ENCODE assay signal across 16 cellular contexts in genomic region chr5:149048806-149049205, GRCh38. TPM values are rescaled to one million over a fixed set of nuclear protein-coding genes. Genes with fewer than 3 reads are reported as not detected.
A peak's percentile ranks its signal among the peaks of the same experiment; 100 is the strongest.
DNase-seq lines count a peak whose midpoint lies in the region; FAIRE-seq and TF ChIP-seq lines count a peak whose summit lies in the region.
"Had no signal": no experiment of that assay in that cellular context is flagged by ENCODE, and none has a peak within 500 bp of the region (broad histone marks: within the 10 kb centered on the region; RNA-seq: fewer than 3 reads in every experiment).

No MANE protein-coding gene starts in this region.

- H2AK5ac ChIP-seq in mesenchymal stem cell (ENCODE audit: low read length, severe bottlenecking), result no peak overlapping the region

- H3K14ac ChIP-seq in mesenchymal stem cell (ENCODE audit: low read length in 2 of 2), result no peak overlapping the region

- peaks cover 6% of the 10 kb centered on the region for H3K4me1 ChIP-seq in mesenchymal stem cell (ENCODE audit: control insufficient read depth, insufficient read depth, low read depth, low read length)

- H3K36me3 ChIP-seq in mesenchymal stem cell (ENCODE audit: control insufficient read depth in 1 of 2, insufficient read depth in 2 of 2, low read depth in 1 of 2, low read length in 2 of 2), result no peaks in the 10 kb centered on the region

- no peak overlapping the region for H2BK120ac ChIP-seq in mesenchymal stem cell (ENCODE audit: low read depth, low read length)

- no peak overlapping the region for H3K18ac ChIP-seq in mesenchymal stem cell (ENCODE audit: low read depth in 1 of 2, low read length in 2 of 2)

- DNase-seq in RCC 7860 (ENCODE audit: low spot score), result no peak
- DNase-seq in dorsolateral prefrontal cortex, result no peak
- no peak for DNase-seq in mesenchymal stem cell
- DNase-seq in NOMO-1 (lab: John Stamatoyannopoulos, UW; ENCODE audit: unreplicated experiment in 2 of 2), result no peak
- no peak for DNase-seq in AML-193 (lab: John Stamatoyannopoulos, UW)
- no peak for DNase-seq in HK-2 (ENCODE audit: unreplicated experiment)
- no peak for DNase-seq in NCI-H1092 treated with DMSO at 0.1 percent for 48 hours (lab: John Stamatoyannopoulos, UW)
- DNase-seq: DMS153, MM.1S, NCI-H1694, NCI-H2029 treated with DMSO at 0.1 percent for 48 hours, NCI-H446 treated with DMSO at 0.1 percent for 48 hours, NCI-H526, SIG-M5 had no signal

- no peak overlapping the region for H3K4ac ChIP-seq in mesenchymal stem cell (ENCODE audit: low read depth in 1 of 2, low read length in 2 of 2)

- no peak overlapping the region for H4K8ac ChIP-seq in mesenchymal stem cell (ENCODE audit: low read length)

- no peaks in the 10 kb centered on the region for H3K9me3 ChIP-seq in mesenchymal stem cell (ENCODE audit: control insufficient read depth, low read length)

- H3K23ac ChIP-seq in mesenchymal stem cell (ENCODE audit: low read length in 2 of 2), result no peak overlapping the region

- H3K9ac ChIP-seq in mesenchymal stem cell (ENCODE audit: low read length), result no peak overlapping the region

- no peak overlapping the region for H2BK15ac ChIP-seq in mesenchymal stem cell (ENCODE audit: low read depth, poor library complexity, severe bottlenecking)

- no peak overlapping the region for H2AFZ ChIP-seq in mesenchymal stem cell (ENCODE audit: low read depth, low read length)

- intact Hi-C loops in dorsolateral prefrontal cortex (cut with DNase I), result no loop called here

- peak; percentile 72 for FAIRE-seq in RCC 7860 (lab: Jason Lieb, UNC)

- no peaks in the 10 kb centered on the region for H3K79me1 ChIP-seq in mesenchymal stem cell (replicated peaks; ENCODE audit: low read length, poor library complexity, severe bottlenecking)

- H3K27me3 ChIP-seq in dorsolateral prefrontal cortex, result no peaks in the 10 kb centered on the region
- no peaks in the 10 kb centered on the region for H3K27me3 ChIP-seq in mesenchymal stem cell (ENCODE audit: control insufficient read depth in 1 of 2, insufficient read depth in 1 of 2, low read length in 2 of 2)

- H3K27ac ChIP-seq in dorsolateral prefrontal cortex (peak overlapping the region in 53 of 59 donors; percentile 2 to 88 (median 68)), mesenchymal stem cell (ENCODE audit: low read length, poor library complexity, severe bottlenecking) (peak overlapping the region; percentile 8), temporal lobe (ENCODE audit: low read depth, low read length) (peak overlapping the region; percentile 80)
- H3K27ac ChIP-seq: SK-N-MC had no signal

- H2BK5ac ChIP-seq in mesenchymal stem cell (ENCODE audit: low read depth, low read length, poor library complexity, severe bottlenecking), result no peak overlapping the region

- H4K91ac ChIP-seq in mesenchymal stem cell (ENCODE audit: low read length), result no peak overlapping the region

- no peak overlapping the region for H3K4me2 ChIP-seq in mesenchymal stem cell (ENCODE audit: low read length, poor library complexity, severe bottlenecking)

- no peak overlapping the region for H3K4me3 ChIP-seq in dorsolateral prefrontal cortex
- no peak overlapping the region for H3K4me3 ChIP-seq in mesenchymal stem cell (ENCODE audit: insufficient read depth in 1 of 2, low read depth in 1 of 2, low read length in 2 of 2)
- H3K4me3 ChIP-seq: SK-N-MC had no signal

- WGBS in mesenchymal stem cell, result 94% methylated on average over 4 of the region's 4 CpGs

- TF ChIP-seq CTCF in dorsolateral prefrontal cortex (IDR thresholded peaks at IDR 0.05 in 54 of 56, conservative IDR thresholded peaks at IDR 0.05 in 2 of 56; ENCODE audit: low read depth in 1 of 56, partially characterized antibody in 56 of 56), result no peak

- H2BK12ac ChIP-seq in mesenchymal stem cell (ENCODE audit: low read length in 2 of 2), result no peak overlapping the region

RNA-seq across cellular contexts. Expression of gene SH3TC2, which starts 14.1 kb away (rescaled TPM):
- total RNA-seq in dorsolateral prefrontal cortex, result 100 to 1,000 TPM in 11 of 120 experiments, 10 to 100 TPM in 105, 1 to 10 TPM in 4; 8.0 to 212 (median 45.8) TPM
- 1.4 TPM for polyA plus RNA-seq in mesenchymal stem cell (2013, experiment 1 of 2)
- 0.86 TPM for polyA plus RNA-seq in mesenchymal stem cell (2013, experiment 2 of 2)
- total RNA-seq in temporal lobe, result 0.49 TPM

Comparison
In these comparisons a context has a peak if more than half of its experiments do, and no peak if none do; other contexts are left out.
1. H3K27ac ChIP-seq: peak in every context shown above with its lines; median percentile 80 in temporal lobe; 68 in dorsolateral prefrontal cortex; 8 in mesenchymal stem cell.